In the genomic region with DNA sequence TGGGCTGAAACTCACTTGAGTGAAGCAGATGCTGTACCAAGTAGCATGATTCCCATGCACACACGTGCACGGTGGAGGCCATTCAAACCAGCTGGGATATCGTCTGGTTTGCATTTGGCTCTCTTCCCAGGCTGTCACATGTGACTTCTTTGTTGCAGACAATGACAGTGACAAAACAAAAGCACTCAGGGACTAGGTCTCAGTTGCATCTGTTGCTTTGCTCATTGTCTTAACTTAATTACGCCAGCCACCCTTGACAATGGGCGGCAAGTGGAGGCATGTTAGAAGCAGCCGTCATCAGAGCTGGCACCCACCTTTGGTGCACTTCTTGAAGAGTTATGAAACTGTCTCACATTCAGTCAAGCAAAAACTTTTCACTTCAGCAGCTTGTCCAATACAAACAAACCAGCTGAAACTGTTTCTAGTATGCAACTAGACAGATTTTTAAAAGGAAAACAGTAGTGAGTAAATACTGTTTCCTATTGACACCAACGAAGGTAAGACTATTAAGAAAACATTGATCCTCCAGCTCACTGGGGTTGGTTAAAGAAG, we compare ENCODE assay signal across 9 cellular contexts.
A peak's percentile ranks its signal among the peaks of the same experiment; 100 is the strongest.
DNase-seq lines count a peak whose midpoint lies in the region; ATAC-seq and TF ChIP-seq lines count a peak whose summit lies in the region.
"Had no signal": no experiment of that assay in that cellular context is flagged by ENCODE, and none has a peak within 500 bp of the region (broad histone marks: within the 10 kb centered on the region; RNA-seq: fewer than 3 reads in every experiment).

No MANE protein-coding gene starts in this region.

- H3K4me3 ChIP-seq in brain microvascular endothelial cell (ENCODE audit: low read depth, low read length), result no peak overlapping the region

- no peak overlapping the region for H3K27ac Mint-ChIP-seq in activated T-helper 2 cell treated with anti-CD3 and anti-CD28 coated beads, Interferon-gamma antibody, Interleukin-2, Interleukin-4, amounts not matched to agents 10 μg/mL and 5 μg/mL and 100 μg/mL, durations not matched to agents 14 hours and 24 hours and 36 hours

- in situ Hi-C loops in brain microvascular endothelial cell (cut with HindIII; ENCODE audit: low pct_ligation_motif_present, low sequenced_read_pairs), result no loop called here

- no peaks in the 10 kb centered on the region for H3K36me3 Mint-ChIP-seq in activated T-helper 2 cell treated with anti-CD3 and anti-CD28 coated beads, Interferon-gamma antibody, Interleukin-2, Interleukin-4, amounts not matched to agents 10 μg/mL and 5 μg/mL and 100 μg/mL, durations not matched to agents 14 hours and 24 hours and 36 hours (ENCODE audit: low read depth)

- no peaks in the 10 kb centered on the region for H3K36me3 ChIP-seq in brain microvascular endothelial cell (replicated peaks)

- peaks cover 5% of the 10 kb centered on the region for H3K27me3 Mint-ChIP-seq in activated T-helper 2 cell treated with anti-CD3 and anti-CD28 coated beads, Interferon-gamma antibody, Interleukin-2, Interleukin-4, amounts not matched to agents 10 μg/mL and 5 μg/mL and 100 μg/mL, durations not matched to agents 14 hours and 24 hours and 36 hours (ENCODE audit: low read depth)

- peaks cover 17% of the 10 kb centered on the region for H3K4me1 Mint-ChIP-seq in activated T-helper 2 cell treated with anti-CD3 and anti-CD28 coated beads, Interferon-gamma antibody, Interleukin-2, Interleukin-4, amounts not matched to agents 10 μg/mL and 5 μg/mL and 100 μg/mL, durations not matched to agents 14 hours and 24 hours and 36 hours (ENCODE audit: low read depth)

- H3K4me3 Mint-ChIP-seq in activated T-helper 2 cell treated with anti-CD3 and anti-CD28 coated beads, Interferon-gamma antibody, Interleukin-2, Interleukin-4, amounts not matched to agents 10 μg/mL and 5 μg/mL and 100 μg/mL, durations not matched to agents 14 hours and 24 hours and 36 hours (ENCODE audit: low read depth), result no peak overlapping the region

- intact Hi-C loops in activated T-helper 2 cell treated with anti-CD3 and anti-CD28 coated beads, Interferon-gamma antibody, Interleukin-2, Interleukin-4, amounts not matched to agents 10 μg/mL and 5 μg/mL and 100 μg/mL, durations not matched to agents 14 hours and 24 hours and 36 hours (cut with micrococcal nuclease), result no loop called here

- H3K9me3 Mint-ChIP-seq in activated T-helper 2 cell treated with anti-CD3 and anti-CD28 coated beads, Interferon-gamma antibody, Interleukin-2, Interleukin-4, amounts not matched to agents 10 μg/mL and 5 μg/mL and 100 μg/mL, durations not matched to agents 14 hours and 24 hours and 36 hours, result peaks cover 4% of the 10 kb centered on the region

- DNase-seq in NCI-H1092 treated with DMSO at 0.1 percent for 48 hours (lab: John Stamatoyannopoulos, UW), result peak; percentile 25
- peak; percentile 1 for DNase-seq in brain microvascular endothelial cell
- peak in 48 of 56 donors; percentile 1 to 85 (median 40) for DNase-seq in nucleus accumbens (lab: John Stamatoyannopoulos, UW)
- no peak for DNase-seq in HT-29 (ENCODE audit: low spot score)
- DNase-seq in 8988T, result no peak
- no peak for DNase-seq in activated T-helper 2 cell treated with anti-CD3 and anti-CD28 coated beads, Interferon-gamma antibody, Interleukin-2, Interleukin-4, amounts not matched to agents 10 μg/mL and 5 μg/mL and 100 μg/mL, durations not matched to agents 14 hours and 24 hours and 36 hours (ENCODE audit: low spot score)
- no peak for DNase-seq in ureter (ENCODE audit: low spot score)

- no peaks in the 10 kb centered on the region for H3K27me3 ChIP-seq in brain microvascular endothelial cell (replicated peaks)

- ATAC-seq in GM18868 (IDR thresholded peaks at IDR 0.05; ENCODE audit: unreplicated experiment), result peak; percentile 91
- ATAC-seq: left colon had no signal

- no peak for TF ChIP-seq CTCF in brain microvascular endothelial cell (IDR thresholded peaks at IDR 0.05; ENCODE audit: low read depth, low read length, missing control alignments)

- H3K27ac ChIP-seq in brain microvascular endothelial cell, result no peak overlapping the region

Comparison
In these comparisons a context has a peak if more than half of its experiments do, and no peak if none do; other contexts are left out.
1. DNase-seq: peak in NCI-H1092 treated with DMSO at 0.1 percent for 48 hours (single experiment), brain microvascular endothelial cell (single experiment) and nucleus accumbens (48 of 56); none in HT-29 (single experiment), 8988T (single experiment), activated T-helper 2 cell treated with anti-CD3 and anti-CD28 coated beads, Interferon-gamma antibody, Interleukin-2, Interleukin-4, amounts not matched to agents 10 μg/mL and 5 μg/mL and 100 μg/mL, durations not matched to agents 14 hours and 24 hours and 36 hours (single experiment) and ureter (single experiment).